20 cellular contexts compared by ENCODE assay signal in genomic region chr13:35874704-35875103, GRCh38.
"Had no signal": no experiment of that assay in that cellular context is flagged by ENCODE, and none has a peak within 500 bp of the region (broad histone marks: within the 10 kb centered on the region; RNA-seq: fewer than 3 reads in every experiment).

No MANE protein-coding gene starts in this region.

- H3K36me3 ChIP-seq: sigmoid colon, upper lobe of right lung had no signal

- H3K4me1 ChIP-seq: body of pancreas, sigmoid colon, upper lobe of right lung had no signal

- DNase-seq: activated CD4-positive, alpha-beta memory T cell treated with anti-CD3 and anti-CD28 coated beads for 36 hours; activated CD4-positive, alpha-beta T cell treated with anti-CD3 and anti-CD28 coated beads for 4 hours; activated CD8-positive, alpha-beta memory T cell treated with anti-CD3 and anti-CD28 coated beads, Interleukin-2, amount 10 ng/mL, durations not matched to agents 7 days and 5 days; activated naive CD4-positive, alpha-beta T cell; activated naive CD8-positive, alpha-beta T cell treated with anti-CD3 and anti-CD28 coated beads for 36 hours; activated T-cell treated with anti-CD3 and anti-CD28 coated beads, Interleukin-2, amount 50 U/mL, for 1 hour; amniotic stem cell; body of pancreas; hippocampal formation; islet precursor cell; naive thymus-derived CD4-positive, alpha-beta T cell; sigmoid colon; stimulated activated CD4-positive, alpha-beta T cell treated with anti-CD3 and anti-CD28 coated beads, Interleukin-4, amount 100 ng/mL, for 4 hours; stimulated activated naive B cell treated with anti-CD40 and anti-IgM and Interleukin-4, amounts not matched to agents 10 μg/mL and 1 μg/mL and 100 μg/mL, for 72 hours; T-cell; upper lobe of right lung had no signal

- H3K4me3 ChIP-seq: body of pancreas, coronary artery, sigmoid colon, upper lobe of right lung had no signal

- H3K27ac ChIP-seq: body of pancreas, coronary artery, sigmoid colon, upper lobe of right lung had no signal

- H3K9me3 ChIP-seq: body of pancreas, sigmoid colon, upper lobe of right lung had no signal

- H3K27me3 ChIP-seq: body of pancreas, sigmoid colon, upper lobe of right lung had no signal

- ATAC-seq: activated CD8-positive, alpha-beta memory T cell treated with anti-CD3 and anti-CD28 coated beads, Interleukin-2, amount 10 ng/mL, durations not matched to agents 7 days and 5 days; activated T-helper 17 cell treated with anti-CD3 and anti-CD28 coated beads, Interleukin-2, amount 50 U/mL, for 72 hours; body of pancreas; esophagus mucosa; naive thymus-derived CD4-positive, alpha-beta T cell; stimulated activated naive B cell treated with anti-CD40 and anti-IgM and Interleukin-4, amounts not matched to agents 10 μg/mL and 1 μg/mL and 100 μg/mL, for 72 hours; T-cell; upper lobe of right lung; WTC11 had no signal
